ENCODE assay signal across 8 cellular contexts in the genomic region with DNA sequence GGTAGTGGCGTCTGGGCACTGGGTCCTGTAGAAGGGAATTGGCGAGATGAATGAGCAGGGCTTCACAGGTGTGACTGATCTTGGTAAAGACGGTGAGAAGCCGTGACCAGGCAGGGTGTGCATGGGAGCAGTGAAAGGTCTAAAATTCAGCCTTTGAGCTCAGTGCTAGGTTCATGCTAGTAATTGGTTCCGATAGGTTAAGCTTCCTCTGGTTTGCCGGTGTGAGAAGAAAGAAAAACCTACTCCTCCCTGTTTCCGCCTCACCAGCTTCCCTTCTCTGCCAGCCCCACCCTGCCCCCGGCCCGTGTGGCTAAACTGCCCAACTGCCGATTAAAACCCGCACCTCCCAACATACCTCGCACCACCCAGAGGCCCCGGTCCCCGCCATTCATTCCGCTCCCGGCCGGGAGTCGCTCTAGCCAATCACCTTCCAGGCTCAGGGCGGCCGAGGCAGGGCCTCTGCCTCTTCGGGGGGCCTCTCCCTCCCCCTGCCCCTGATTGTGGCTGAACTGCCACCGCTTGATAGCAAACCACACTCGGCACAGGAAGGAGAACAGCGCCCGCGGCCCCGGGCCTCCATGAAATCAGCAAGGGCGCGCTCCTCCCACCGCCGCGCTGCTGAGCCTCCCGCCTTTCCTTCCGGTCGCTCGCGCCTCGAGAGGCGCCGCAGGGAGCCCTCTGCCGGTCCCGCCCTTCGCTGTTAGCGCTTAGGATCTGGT.
DNase-seq lines count a peak whose midpoint lies in the region; ATAC-seq and TF ChIP-seq lines count a peak whose summit lies in the region.

No MANE protein-coding gene starts in this region.

- peak overlapping the region; percentile 84 for H3K27ac ChIP-seq in layer of hippocampus (ENCODE audit: low read depth, low read length)

- peak; percentile 81 for TF ChIP-seq POLR2A in GM19193 (IDR thresholded peaks at IDR 0.05; ENCODE audit: extremely low read depth, insufficient read depth, insufficient read length)

- H3K27me3 ChIP-seq in layer of hippocampus (ENCODE audit: control insufficient read depth, insufficient read depth, low read length): no peaks in the 10 kb centered on the region

- H3K4me3 ChIP-seq in choroid plexus epithelial cell (ENCODE audit: low read depth, low read length): peak overlapping the region; percentile 75

- ATAC-seq in HG03432 (IDR thresholded peaks at IDR 0.05; ENCODE audit: unreplicated experiment): peak; percentile 82

- DNase-seq in Ammon's horn (ENCODE audit: low spot score) (peak; percentile 86), NCI-H510A (lab: John Stamatoyannopoulos, UW) (peak; percentile 94), choroid plexus epithelial cell (ENCODE audit: low read depth) (peak; percentile 65)
- peak; percentile 76 to 80 for DNase-seq in activated CD4-positive, alpha-beta T cell treated with anti-CD3 and anti-CD28 coated beads for 24 hours (ENCODE audit: low read depth in 2 of 2)
- peak; percentile 66 to 76 for DNase-seq in stimulated activated CD4-positive, alpha-beta T cell treated with anti-CD3 and anti-CD28 coated beads, Interleukin-1b, Interleukin-23, amount 100 ng/mL, for 4 hours (ENCODE audit: low read depth in 2 of 2)

- peak; percentile 20 for TF ChIP-seq CTCF in choroid plexus epithelial cell (conservative IDR thresholded peaks at IDR 0.05; ENCODE audit: low read depth, low read length)

Comparison
In these comparisons a context has a peak if more than half of its experiments do, and no peak if none do; other contexts are left out.
1. Peak in every context shown above with its lines: DNase-seq, ATAC-seq, H3K4me3 ChIP-seq and H3K27ac ChIP-seq.